Comparison of ENCODE assay signal across 1 cellular context in genomic region chr9:100167176-100167575, GRCh38.
TF ChIP-seq lines count a peak whose summit lies in the region.

No MANE protein-coding gene starts in this region.

TF ChIP-seq in IMR-90, 13 proteins besides CTCF, POLR2A, EP300 and RAD21 (continued from another document):
- no peak for TF ChIP-seq RFX5 (IDR thresholded peaks at IDR 0.05; ENCODE audit: low read depth, low read length)
- no peak for TF ChIP-seq MAZ (IDR thresholded peaks at IDR 0.05; ENCODE audit: borderline replicate concordance, low read depth, low read length)
- no peak for TF ChIP-seq MAFK (IDR thresholded peaks at IDR 0.05; ENCODE audit: low read depth, low read length)
